Comparison of ENCODE assay signal across 15 cellular contexts in genomic region chr9:2012347-2012746, GRCh38. TPM values are rescaled to one million over a fixed set of nuclear protein-coding genes. Genes with fewer than 3 reads are reported as not detected.
A peak's percentile ranks its signal among the peaks of the same experiment; 100 is the strongest.
DNase-seq lines count a peak whose midpoint lies in the region; ATAC-seq, FAIRE-seq and TF ChIP-seq lines count a peak whose summit lies in the region.
"Had no signal": no experiment of that assay in that cellular context is flagged by ENCODE, and none has a peak within 500 bp of the region (broad histone marks: within the 10 kb centered on the region; RNA-seq: fewer than 3 reads in every experiment).

No MANE protein-coding gene starts in this region.

- peaks cover 23% of the 10 kb centered on the region for H3K36me3 Mint-ChIP-seq in CD4-positive, alpha-beta T cell (ENCODE audit: low read depth)
- H3K36me3 Mint-ChIP-seq in activated T-helper 2 cell treated with anti-CD3 and anti-CD28 coated beads, Interferon-gamma antibody, Interleukin-2, Interleukin-4, amounts not matched to agents 10 μg/mL and 5 μg/mL and 100 μg/mL, durations not matched to agents 14 hours and 24 hours and 36 hours (ENCODE audit: low read depth) = no peaks in the 10 kb centered on the region

- H3K9me3 ChIP-seq in CD4-positive, alpha-beta T cell (ENCODE audit: control insufficient read depth, low read length) = no peaks in the 10 kb centered on the region
- H3K9me3 ChIP-seq in gastroesophageal sphincter = no peaks in the 10 kb centered on the region
- H3K9me3 ChIP-seq: adrenal gland, BLaER1 had no signal

- POLR2A ChIA-PET in CD4-positive, alpha-beta T cell (lab: Charles Lee) = interaction anchor here (2.3 kb wide), 1 partner anchor 41 kb away, joined by 8 read pairs; no protein-coding TSS in a partner anchor

- no peak for DNase-seq in CD4-positive, alpha-beta T cell
- DNase-seq in GM18507 (ENCODE audit: extremely low spot score, insufficient read length, low read depth) (no peak), superior temporal gyrus (ENCODE audit: extremely low spot score) (no peak), epidermal melanocyte (ENCODE audit: insufficient read length, low spot score) (no peak)
- DNase-seq in activated T-helper 2 cell treated with anti-CD3 and anti-CD28 coated beads, Interferon-gamma antibody, Interleukin-2, Interleukin-4, amounts not matched to agents 10 μg/mL and 5 μg/mL and 100 μg/mL, durations not matched to agents 14 hours and 24 hours and 36 hours (ENCODE audit: low spot score) = no peak
- DNase-seq: adrenal gland; cortex of kidney; EL; NCI-H1694 treated with DMSO at 0.1 percent for 48 hours; NK-92 treated with Interleukin-12 subunit alpha and Interleukin-12 subunit beta, amount 100 ng/mL, for 24 hours; SW 1271 had no signal

- H3K27ac ChIP-seq in CD4-positive, alpha-beta T cell (ENCODE audit: low read depth, low read length) = no peak overlapping the region
- no peak overlapping the region for H3K27ac ChIP-seq in gastroesophageal sphincter
- H3K27ac ChIP-seq: adrenal gland, BLaER1 had no signal

- peaks cover 14% of the 10 kb centered on the region for H3K4me1 Mint-ChIP-seq in CD4-positive, alpha-beta T cell (ENCODE audit: low read depth)
- H3K4me1 Mint-ChIP-seq in activated T-helper 2 cell treated with anti-CD3 and anti-CD28 coated beads, Interferon-gamma antibody, Interleukin-2, Interleukin-4, amounts not matched to agents 10 μg/mL and 5 μg/mL and 100 μg/mL, durations not matched to agents 14 hours and 24 hours and 36 hours (ENCODE audit: low read depth) = peaks cover 22% of the 10 kb centered on the region

- FAIRE-seq in GM18507 (lab: Jason Lieb, UNC) = peak; percentile 83

- CTCF ChIA-PET in CD4-positive, alpha-beta T cell (lab: Charles Lee) = interaction anchor here (0.8 to 1.4 kb wide), 2 partner anchors 25 to 36 kb away, joined by 3 to 4 read pairs; no protein-coding TSS in a partner anchor

- peak overlapping the region; percentile 75 for H3K4me3 Mint-ChIP-seq in CD4-positive, alpha-beta T cell
- no peak overlapping the region for H3K4me3 Mint-ChIP-seq in activated T-helper 2 cell treated with anti-CD3 and anti-CD28 coated beads, Interferon-gamma antibody, Interleukin-2, Interleukin-4, amounts not matched to agents 10 μg/mL and 5 μg/mL and 100 μg/mL, durations not matched to agents 14 hours and 24 hours and 36 hours (ENCODE audit: low read depth)

- no peaks in the 10 kb centered on the region for H3K27me3 ChIP-seq in CD4-positive, alpha-beta T cell (ENCODE audit: control insufficient read depth, insufficient read depth, low read length)
- no peaks in the 10 kb centered on the region for H3K27me3 ChIP-seq in gastroesophageal sphincter
- H3K27me3 ChIP-seq: adrenal gland, BLaER1 had no signal

- H3K9me3 Mint-ChIP-seq in CD4-positive, alpha-beta T cell = no peaks in the 10 kb centered on the region
- H3K9me3 Mint-ChIP-seq in activated T-helper 2 cell treated with anti-CD3 and anti-CD28 coated beads, Interferon-gamma antibody, Interleukin-2, Interleukin-4, amounts not matched to agents 10 μg/mL and 5 μg/mL and 100 μg/mL, durations not matched to agents 14 hours and 24 hours and 36 hours = no peaks in the 10 kb centered on the region

- TF ChIP-seq EP300 in gastroesophageal sphincter (IDR thresholded peaks at IDR 0.05) = no peak

- WGBS in gastroesophageal sphincter (ENCODE audit: low coverage in 1 of 2), 2 donors = 94 to 97% methylated on average over 3 to 4 of the region's 4 CpGs

- H3K36me3 ChIP-seq in gastroesophageal sphincter = no peaks in the 10 kb centered on the region
- H3K36me3 ChIP-seq: adrenal gland, BLaER1 had no signal

- H3K27me3 Mint-ChIP-seq in CD4-positive, alpha-beta T cell = peaks cover 6% of the 10 kb centered on the region
- peaks cover 13% of the 10 kb centered on the region for H3K27me3 Mint-ChIP-seq in activated T-helper 2 cell treated with anti-CD3 and anti-CD28 coated beads, Interferon-gamma antibody, Interleukin-2, Interleukin-4, amounts not matched to agents 10 μg/mL and 5 μg/mL and 100 μg/mL, durations not matched to agents 14 hours and 24 hours and 36 hours (ENCODE audit: low read depth)

- intact Hi-C loops in CD4-positive, alpha-beta T cell (cut with DNase I, micrococcal nuclease) = loop anchor here (10.0 kb wide), 2 partner anchors 832 to 1512 kb away; partner anchors contain the start of genes PUM3 (in 1 of the 2) and RFX3 (in 1 of the 2)
- intact Hi-C loops in activated T-helper 2 cell treated with anti-CD3 and anti-CD28 coated beads, Interferon-gamma antibody, Interleukin-2, Interleukin-4, amounts not matched to agents 10 μg/mL and 5 μg/mL and 100 μg/mL, durations not matched to agents 14 hours and 24 hours and 36 hours (cut with micrococcal nuclease) = no loop called here

- no peak overlapping the region for H3K4me3 ChIP-seq in gastroesophageal sphincter
- H3K4me3 ChIP-seq: adrenal gland, BLaER1 had no signal

- no peak for TF ChIP-seq POLR2A in gastroesophageal sphincter (IDR thresholded peaks at IDR 0.05)

- no peak for ATAC-seq in CD4-positive, alpha-beta T cell (ENCODE audit: poor library complexity)
- ATAC-seq in GM21723 (IDR thresholded peaks at IDR 0.05; ENCODE audit: unreplicated experiment) (peak; percentile 28), HG03575 (IDR thresholded peaks at IDR 0.05; ENCODE audit: extremely low read depth, insufficient number of reproducible peaks, low FRiP score, unreplicated experiment) (peak; percentile 53), gastroesophageal sphincter (no peak)

- H3K27ac Mint-ChIP-seq in CD4-positive, alpha-beta T cell = peak overlapping the region; percentile 4
- H3K27ac Mint-ChIP-seq in activated T-helper 2 cell treated with anti-CD3 and anti-CD28 coated beads, Interferon-gamma antibody, Interleukin-2, Interleukin-4, amounts not matched to agents 10 μg/mL and 5 μg/mL and 100 μg/mL, durations not matched to agents 14 hours and 24 hours and 36 hours = no peak overlapping the region

- TF ChIP-seq CTCF in CD4-positive, alpha-beta T cell (IDR thresholded peaks at IDR 0.05) = no peak
- TF ChIP-seq CTCF in gastroesophageal sphincter (IDR thresholded peaks at IDR 0.05) = no peak

- peaks cover 0 to 13% (median 0%) of the 10 kb centered on the region in 3 donors for H3K4me1 ChIP-seq in gastroesophageal sphincter

RNA-seq across cellular contexts. Expression of gene SMARCA2, which starts 2.8 kb away (rescaled TPM):
- total RNA-seq in CD4-positive, alpha-beta T cell = 100 to 1,000 TPM; 268 to 272 TPM
- total RNA-seq in gastroesophageal sphincter = 100 to 1,000 TPM in 2 of 4 donors, 10 to 100 TPM in 2; 90.5 to 133 (median 98.5) TPM
- 84.5 and 90.4 TPM in 2 replicates for total RNA-seq in activated T-helper 2 cell treated with anti-CD3 and anti-CD28 coated beads, Interferon-gamma antibody, Interleukin-2, Interleukin-4, amounts not matched to agents 10 μg/mL and 5 μg/mL and 100 μg/mL, durations not matched to agents 14 hours and 24 hours and 36 hours

Comparison
In these comparisons a context has a peak if more than half of its experiments do, and no peak if none do; other contexts are left out.
1. ATAC-seq: peak in GM21723 (single experiment) and HG03575 (single experiment); none in CD4-positive, alpha-beta T cell (single experiment) and gastroesophageal sphincter (single experiment).